9 cellular contexts compared by ENCODE assay signal in genomic region chr7:74658171-74659004, GRCh38. TPM values are rescaled to one million over a fixed set of nuclear protein-coding genes. Genes with fewer than 3 reads are reported as not detected.
DNase-seq lines count a peak whose midpoint lies in the region; ATAC-seq, FAIRE-seq and TF ChIP-seq lines count a peak whose summit lies in the region.
"Had no signal": no experiment of that assay in that cellular context is flagged by ENCODE, and none has a peak within 500 bp of the region (broad histone marks: within the 10 kb centered on the region; RNA-seq: fewer than 3 reads in every experiment).

No MANE protein-coding gene starts in this region.

- peak overlapping the region; percentile 98 for H4K5ac ChIP-seq in H1 (ENCODE audit: insufficient read length, low read depth, low read length)

- no peaks in the 10 kb centered on the region for H3K27me3 ChIP-seq in H1 (replicated peaks in 1 of 4; ENCODE audit: control insufficient read depth in 3 of 4, extremely low read depth in 1 of 4, insufficient read depth in 3 of 4, low read length in 3 of 4)

- H2AK5ac ChIP-seq in H1 (ENCODE audit: low read depth, low read length), result peak overlapping the region; percentile 93; the same call in 1 of the 2 replicates

- peaks cover 9 to 25% (median 17%) of the 10 kb centered on the region in 4 experiments for H3K4me1 ChIP-seq in H1 (replicated peaks in 1 of 4; ENCODE audit: control insufficient read depth in 3 of 4, insufficient read depth in 4 of 4, low read length in 3 of 4)

- peak; percentile 44 for ATAC-seq in GM21360 (IDR thresholded peaks at IDR 0.05; ENCODE audit: unreplicated experiment)

- peak overlapping the region; percentile 80 for H2BK12ac ChIP-seq in H1 (ENCODE audit: low read depth, low read length)

- H3K79me2 ChIP-seq in H1 (ENCODE audit: control insufficient read depth in 1 of 2, insufficient read depth in 2 of 2, low read length in 2 of 2), result peaks cover 12 to 40% of the 10 kb centered on the region in 2 experiments

- no peak overlapping the region for H3K23ac ChIP-seq in H1 (ENCODE audit: insufficient read length)

- H3K56ac ChIP-seq in H1 (replicated peaks; ENCODE audit: insufficient read length, low read depth, low read length), result peak overlapping the region; percentile 95

- H3K4ac ChIP-seq in H1 (replicated peaks; ENCODE audit: insufficient read length, low read depth, low read length), result peak overlapping the region; percentile 96

- H3K27ac ChIP-seq in H1 (ENCODE audit: low read depth, low read length), result peak overlapping the region; percentile 95

- H3K9ac ChIP-seq in H1 (replicated peaks in 1 of 4; ENCODE audit: extremely low read depth in 1 of 4, low read depth in 3 of 4, low read length in 3 of 4), result peak overlapping the region; percentile 87 to 97 (median 92)

- TF ChIP-seq RAD21 in H1 (IDR thresholded peaks at IDR 0.05 in 1 of 2, conservative IDR thresholded peaks at IDR 0.05 in 1 of 2; ENCODE audit: low read depth in 2 of 2, low read length in 2 of 2), result no peak

- H2BK5ac ChIP-seq in H1 (ENCODE audit: low read depth, low read length), result peak overlapping the region; percentile 99

- H3K9me3 ChIP-seq in H1 (ENCODE audit: insufficient read depth in 2 of 2, low read depth in 1 of 2, low read length in 1 of 2), result no peaks in the 10 kb centered on the region

- no peak overlapping the region for H2AFZ ChIP-seq in H1 (ENCODE audit: low read length)

- H4K8ac ChIP-seq in H1 (ENCODE audit: extremely low read depth, insufficient read depth, low read length), result peak overlapping the region; percentile 96

- H2BK120ac ChIP-seq in H1 (replicated peaks; ENCODE audit: low read depth, low read length), result no peak overlapping the region

- H3K18ac ChIP-seq in H1 (ENCODE audit: extremely low read depth, low read length), result peak overlapping the region; percentile 97

- TF ChIP-seq CTCF in H1 (IDR thresholded peaks at IDR 0.05; ENCODE audit: control extremely low read depth in 1 of 3, insufficient read depth in 1 of 3, low read depth in 1 of 3, low read length in 3 of 3), result no peak

- H2BK15ac ChIP-seq in H1 (ENCODE audit: low read length), result no peak overlapping the region

- no peaks in the 10 kb centered on the region for H4K20me1 ChIP-seq in H1 (replicated peaks in 1 of 2; ENCODE audit: control insufficient read depth in 1 of 2, insufficient read depth in 2 of 2, low read length in 2 of 2)

- H3K14ac ChIP-seq in H1 (ENCODE audit: insufficient read length), result peak overlapping the region; percentile 51

- POLR2A ChIA-PET in H1 (lab: Charles Lee; ENCODE audit: partially characterized antibody), result interaction anchor here (0.7 to 4.0 kb wide), 17 partner anchors 7 to 74 kb away, joined by 3 to 25 read pairs (median 5); no protein-coding TSS in a partner anchor

- WGBS in H1 (ENCODE audit: extremely low coverage in 1 of 2, insufficient coverage in 1 of 2, insufficient read length in 1 of 2, insufficient replicate concordance in 2 of 2, low coverage in 1 of 2, low lambda C conversion rate in 2 of 2, missing lambda C conversion rate in 1 of 2), 2 experiments, result 1% methylated on average over 23 of the region's 108 CpGs; no CpG with 5 or more reads in 1 of the 2 experiments

- peaks cover 19% of the 10 kb centered on the region; the same call in 1 of the 2 replicates for H3K23me2 ChIP-seq in H1 (ENCODE audit: low read depth, low read length)

- no peak overlapping the region for H2BK20ac ChIP-seq in H1 (ENCODE audit: low read length)

- H3K4me2 ChIP-seq in H1 (ENCODE audit: insufficient read depth in 1 of 2, low read depth in 2 of 2, low read length in 2 of 2), result peak overlapping the region; percentile 64 to 96

- FAIRE-seq in HTR-8/SVneo (lab: Jason Lieb, UNC) (peak; percentile 77), H1 (lab: Jason Lieb, UNC) (no peak)
- FAIRE-seq: islet of Langerhans had no signal

- DNase-seq in COLO668 (lab: John Stamatoyannopoulos, UW; ENCODE audit: unreplicated experiment) (peak; percentile 97), HTR-8/SVneo (ENCODE audit: insufficient read length, low spot score) (peak; percentile 87), NOMO-1 treated with dmso at 0.1 percent for 144 hours (lab: John Stamatoyannopoulos, UW; ENCODE audit: unreplicated experiment) (peak; percentile 99), H1 (ENCODE audit: low read depth in 1 of 2, low spot score in 2 of 2) (peak; percentile 73 to 94), mesenteric fat pad (ENCODE audit: low spot score) (peak; percentile 95)
- DNase-seq in activated CD8-positive, alpha-beta memory T cell treated with anti-CD3 and anti-CD28 coated beads, Interleukin-2, amount 50 U/mL, for 24 hours (ENCODE audit: extremely low read depth), result peak; percentile 62
- peak; percentile 88 for DNase-seq in stimulated activated CD8-positive, alpha-beta memory T cell treated with anti-CD3 and anti-CD28 coated beads, Interleukin-12 subunit alpha, Interleukin-12 subunit beta, amount 100 ng/mL, for 4 hours (ENCODE audit: low read depth)

- H4K91ac ChIP-seq in H1 (replicated peaks; ENCODE audit: insufficient read length, low read length), result peak overlapping the region; percentile 83

- H3K36me3 ChIP-seq in H1 (ENCODE audit: control insufficient read depth in 2 of 4, insufficient read depth in 4 of 4, low read length in 3 of 4), result peaks cover 0 to 6% (median 0%) of the 10 kb centered on the region in 4 experiments; a peak in 1 of 8 replicates

- TF ChIP-seq POLR2A in H1 (IDR thresholded peaks at IDR 0.05; ENCODE audit: control extremely low read depth in 1 of 2, low read depth in 2 of 2, low read length in 2 of 2), result peak; percentile 64 to 65

- H3K4me3 ChIP-seq in H1 (ENCODE audit: extremely low read depth in 1 of 4, insufficient read depth in 2 of 4, low read depth in 3 of 4, low read length in 4 of 4), result peak overlapping the region; percentile 76 to 97 (median 86)

- no peak; a peak in 1 of 3 replicates for TF ChIP-seq EP300 in H1 (IDR thresholded peaks at IDR 0.05; ENCODE audit: borderline replicate concordance in 1 of 2, low read depth in 2 of 2, low read length in 2 of 2)

- CTCF ChIA-PET in H1 (lab: Charles Lee; ENCODE audit: partially characterized antibody), result interaction anchor here (0.5 kb wide), 1 partner anchor 85 kb away, joined by 3 read pairs; no protein-coding TSS in a partner anchor

- no peaks in the 10 kb centered on the region for H3K79me1 ChIP-seq in H1 (ENCODE audit: low read depth, low read length)

TF ChIP-seq in H1, 55 proteins besides CTCF, POLR2A, EP300 and RAD21:
- TF ChIP-seq NRF1 (IDR thresholded peaks at IDR 0.05; ENCODE audit: low read depth, low read length), result peak; percentile 28
- peak; percentile 9; the same call in 1 of the 2 replicates for TF ChIP-seq TAF1 (IDR thresholded peaks at IDR 0.05; ENCODE audit: low read depth, low read length)
- TF ChIP-seq HDAC2 (IDR thresholded peaks at IDR 0.05; ENCODE audit: borderline replicate concordance in 1 of 2, low read depth in 2 of 2, low read length in 2 of 2), result 0 out of 4 replicates have a peak, but pooled peaks of 1 of the 2 experiments have one; percentile 70
- peak; percentile 84; the same call in 1 of the 2 replicates for TF ChIP-seq POLR2AphosphoS5 (IDR thresholded peaks at IDR 0.05; ENCODE audit: low read depth, low read length)
- TF ChIP-seq SUZ12 (IDR thresholded peaks at IDR 0.05; ENCODE audit: low read length), result peak; percentile 27; the same call in 1 of the 2 replicates
- TF ChIP-seq USF2 (IDR thresholded peaks at IDR 0.05; ENCODE audit: low read length), result no peak
- no peak for TF ChIP-seq KDM1A (IDR thresholded peaks at IDR 0.05; ENCODE audit: borderline replicate concordance, low read length)
- peak; percentile 92; the same call in 1 of the 2 replicates for TF ChIP-seq EGR1 (IDR thresholded peaks at IDR 0.05; ENCODE audit: borderline replicate concordance, low read depth, low read length)
- no peak for TF ChIP-seq FOSL1 (IDR thresholded peaks at IDR 0.05; ENCODE audit: insufficient read depth, low read depth, low read length)
- no peak for TF ChIP-seq CREB1 (IDR thresholded peaks at IDR 0.05)
- TF ChIP-seq TAF7 (optimal IDR thresholded peaks at IDR 0.05; ENCODE audit: borderline replicate concordance, low read depth, low read length), result peak; percentile 53
- TF ChIP-seq PHF8 (conservative IDR thresholded peaks at IDR 0.05; ENCODE audit: low read depth, low read length), result peak; percentile 62
- TF ChIP-seq BACH1 (IDR thresholded peaks at IDR 0.05; ENCODE audit: low read length), result peak; percentile 48; the same call in 1 of the 2 replicates
- TF ChIP-seq SIX5 (IDR thresholded peaks at IDR 0.05; ENCODE audit: low read depth, low read length), result no peak
- 0 out of 2 replicates have a peak, but pooled peaks have one; percentile 17 for TF ChIP-seq CEBPB (IDR thresholded peaks at IDR 0.05; ENCODE audit: low read depth, low read length)
- TF ChIP-seq SIN3A (conservative IDR thresholded peaks at IDR 0.05 in 1 of 2, IDR thresholded peaks at IDR 0.05 in 1 of 2; ENCODE audit: low read depth in 1 of 2, low read length in 2 of 2), result peak in 1 of 2 experiments; percentile 40; a peak in 1 of 4 replicates
- no peak for TF ChIP-seq ZNF274 (IDR thresholded peaks at IDR 0.05; ENCODE audit: borderline replicate concordance, extremely low read depth, low read length)
- no peak for TF ChIP-seq SP2 (IDR thresholded peaks at IDR 0.05; ENCODE audit: low read length)
- TF ChIP-seq SP1 (IDR thresholded peaks at IDR 0.05; ENCODE audit: low read depth, low read length), result no peak

RNA-seq across cellular contexts. Expression of gene GTF2I, which starts 0.9 kb away (rescaled TPM):
- total RNA-seq in H1 (2021; fragmentation: NEBNext Ultra II Directional; extraction: Animal tissue kit (Norgen Biotek cat#: 25700)), result 311 and 316 TPM in 2 replicates
- 46.7 and 100 TPM in 2 replicates for polyA plus RNA-seq in H1 (2011; rRNA removed)
- polyA plus RNA-seq in H1 (2011; cell fraction: cytosol; rRNA removed), result 97.4 TPM
- 157 TPM for polyA plus RNA-seq in H1 (2011; cell fraction: nucleus; rRNA removed)
- 115 to 199 TPM (median 139 TPM) in 4 replicates for polyA plus RNA-seq in H1 (2012, experiment 1 of 2)
- polyA plus RNA-seq in H1 (2012, experiment 2 of 2), result 16.4 TPM
- 244 TPM for polyA plus RNA-seq in H1 (2013, experiment 1 of 2)
- polyA plus RNA-seq in H1 (2013, experiment 2 of 2), result 229 TPM
- polyA minus RNA-seq in H1 (2011; rRNA and poly(A)+ RNA removed), result 77.3 and 91.8 TPM in 2 replicates
- 88.3 TPM for polyA minus RNA-seq in H1 (2011; cell fraction: cytosol; rRNA and poly(A)+ RNA removed)
- 212 TPM for polyA minus RNA-seq in H1 (2011; cell fraction: nucleus; rRNA and poly(A)+ RNA removed)
- 219 TPM for total RNA-seq in mesenteric fat pad

Comparison
In these comparisons a context has a peak if more than half of its experiments do, and no peak if none do; other contexts are left out.
1. Peak in every context shown above with its lines: DNase-seq, ATAC-seq, H3K4me3 ChIP-seq and H3K27ac ChIP-seq.